ENCODE assay signal across 8 cellular contexts in genomic region chr5:151155149-151155776, GRCh38. TPM values are rescaled to one million over a fixed set of nuclear protein-coding genes. Genes with fewer than 3 reads are reported as not detected.
DNase-seq lines count a peak whose midpoint lies in the region; ATAC-seq lines count a peak whose summit lies in the region.

No MANE protein-coding gene starts in this region.

- H3K27me3 ChIP-seq in H7 (ENCODE audit: control insufficient read depth, insufficient read depth, low read length), result no peaks in the 10 kb centered on the region

- ATAC-seq in GM19023 (IDR thresholded peaks at IDR 0.05; ENCODE audit: unreplicated experiment) (peak; percentile 24), HG03378 (IDR thresholded peaks at IDR 0.05; ENCODE audit: unreplicated experiment) (peak; percentile 25)

- no peak overlapping the region for H3K4me3 ChIP-seq in H7 (ENCODE audit: insufficient read depth, low read depth, low read length)

- no peaks in the 10 kb centered on the region for H3K36me3 ChIP-seq in H7 (replicated peaks; ENCODE audit: control insufficient read depth, insufficient read depth, low read length)

- DNase-seq in activated T-cell treated with anti-CD3 and anti-CD28 coated beads for 1 hour (ENCODE audit: low read depth), result peak; percentile 50
- peak; percentile 40 for DNase-seq in glomerular visceral epithelial cell (ENCODE audit: extremely low spot score)
- DNase-seq in stimulated activated naive CD4-positive, alpha-beta T cell (lab: John Stamatoyannopoulos, UW), result peak; percentile 29 to 78 (median 65)
- DNase-seq in NCI-H128 (lab: John Stamatoyannopoulos, UW; ENCODE audit: unreplicated experiment), result no peak
- DNase-seq in dedifferentiated amniotic fluid mesenchymal stem cell (ENCODE audit: extremely low spot score), result no peak
- DNase-seq in H7, result no peak

RNA-seq across cellular contexts. Expression of gene ANXA6, which starts 2.3 kb away (rescaled TPM):
- 179 and 212 TPM in 2 replicates for total RNA-seq in H7 (2014; rRNA removed; shearing (Covaris generic))

Comparison
In these comparisons a context has a peak if more than half of its experiments do, and no peak if none do; other contexts are left out.
1. DNase-seq: peak in activated T-cell treated with anti-CD3 and anti-CD28 coated beads for 1 hour (single experiment), glomerular visceral epithelial cell (single experiment) and stimulated activated naive CD4-positive, alpha-beta T cell (6 of 6); none in NCI-H128 (single experiment), dedifferentiated amniotic fluid mesenchymal stem cell (single experiment) and H7 (single experiment).